In the genomic region with DNA sequence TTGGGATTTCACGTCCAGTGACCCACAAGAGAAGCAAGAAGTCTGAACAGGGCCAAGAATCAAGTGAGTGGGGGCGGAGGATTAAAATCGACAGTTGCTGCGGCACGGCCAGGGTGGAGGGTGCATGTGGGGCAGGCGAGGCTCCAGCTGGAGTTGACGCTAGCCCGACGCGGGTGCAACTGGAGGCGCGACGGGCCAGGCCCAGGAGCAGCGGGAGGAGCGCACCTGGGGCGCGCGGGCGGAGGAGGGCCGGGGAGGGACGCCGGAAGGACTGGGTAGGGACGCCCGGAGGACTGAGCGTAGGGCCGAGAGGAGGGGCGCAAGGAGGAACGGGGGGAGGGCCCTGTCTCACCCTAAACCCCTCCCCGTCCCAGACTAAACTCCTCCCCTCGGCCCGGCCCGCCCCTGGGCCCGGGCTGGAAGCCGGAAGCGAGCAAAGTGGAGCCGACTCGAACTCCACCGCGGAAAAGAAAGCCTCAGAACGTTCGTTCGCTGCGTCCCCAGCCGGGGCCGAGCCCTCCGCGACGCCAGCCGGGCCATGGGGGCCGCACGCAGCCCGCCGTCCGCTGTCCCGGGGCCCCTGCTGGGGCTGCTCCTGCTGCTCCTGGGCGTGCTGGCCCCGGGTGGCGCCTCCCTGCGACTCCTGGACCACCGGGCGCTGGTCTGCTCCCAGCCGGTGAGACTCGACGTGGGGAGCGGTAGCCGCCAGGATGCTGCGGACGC, we compare ENCODE assay signal across 1 cellular context.
TF ChIP-seq lines count a peak whose summit lies in the region.

A gene with protein sequence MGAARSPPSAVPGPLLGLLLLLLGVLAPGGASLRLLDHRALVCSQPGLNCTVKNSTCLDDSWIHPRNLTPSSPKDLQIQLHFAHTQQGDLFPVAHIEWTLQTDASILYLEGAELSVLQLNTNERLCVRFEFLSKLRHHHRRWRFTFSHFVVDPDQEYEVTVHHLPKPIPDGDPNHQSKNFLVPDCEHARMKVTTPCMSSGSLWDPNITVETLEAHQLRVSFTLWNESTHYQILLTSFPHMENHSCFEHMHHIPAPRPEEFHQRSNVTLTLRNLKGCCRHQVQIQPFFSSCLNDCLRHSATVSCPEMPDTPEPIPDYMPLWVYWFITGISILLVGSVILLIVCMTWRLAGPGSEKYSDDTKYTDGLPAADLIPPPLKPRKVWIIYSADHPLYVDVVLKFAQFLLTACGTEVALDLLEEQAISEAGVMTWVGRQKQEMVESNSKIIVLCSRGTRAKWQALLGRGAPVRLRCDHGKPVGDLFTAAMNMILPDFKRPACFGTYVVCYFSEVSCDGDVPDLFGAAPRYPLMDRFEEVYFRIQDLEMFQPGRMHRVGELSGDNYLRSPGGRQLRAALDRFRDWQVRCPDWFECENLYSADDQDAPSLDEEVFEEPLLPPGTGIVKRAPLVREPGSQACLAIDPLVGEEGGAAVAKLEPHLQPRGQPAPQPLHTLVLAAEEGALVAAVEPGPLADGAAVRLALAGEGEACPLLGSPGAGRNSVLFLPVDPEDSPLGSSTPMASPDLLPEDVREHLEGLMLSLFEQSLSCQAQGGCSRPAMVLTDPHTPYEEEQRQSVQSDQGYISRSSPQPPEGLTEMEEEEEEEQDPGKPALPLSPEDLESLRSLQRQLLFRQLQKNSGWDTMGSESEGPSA (plus strand): TSS at position 447 of the 723 bp plus-strand sequence. CDS start 92 bp downstream, at position 539.

TF ChIP-seq in HepG2, 621 proteins besides CTCF, POLR2A, EP300 and RAD21 (continued from another document and continues in another):
- TF ChIP-seq, protein P1, sequence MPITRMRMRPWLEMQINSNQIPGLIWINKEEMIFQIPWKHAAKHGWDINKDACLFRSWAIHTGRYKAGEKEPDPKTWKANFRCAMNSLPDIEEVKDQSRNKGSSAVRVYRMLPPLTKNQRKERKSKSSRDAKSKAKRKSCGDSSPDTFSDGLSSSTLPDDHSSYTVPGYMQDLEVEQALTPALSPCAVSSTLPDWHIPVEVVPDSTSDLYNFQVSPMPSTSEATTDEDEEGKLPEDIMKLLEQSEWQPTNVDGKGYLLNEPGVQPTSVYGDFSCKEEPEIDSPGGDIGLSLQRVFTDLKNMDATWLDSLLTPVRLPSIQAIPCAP (CRISPR knock-in tag; IDR thresholded peaks at IDR 0.05; ENCODE audit: low read depth): no peak
- no peak for TF ChIP-seq ZNF33A (CRISPR knock-in tag; IDR thresholded peaks at IDR 0.05; ENCODE audit: borderline replicate concordance)
- peak; percentile 45 for TF ChIP-seq ASH2L (IDR thresholded peaks at IDR 0.05; ENCODE audit: insufficient read length, low read depth, low read length)
- TF ChIP-seq, protein P2, sequence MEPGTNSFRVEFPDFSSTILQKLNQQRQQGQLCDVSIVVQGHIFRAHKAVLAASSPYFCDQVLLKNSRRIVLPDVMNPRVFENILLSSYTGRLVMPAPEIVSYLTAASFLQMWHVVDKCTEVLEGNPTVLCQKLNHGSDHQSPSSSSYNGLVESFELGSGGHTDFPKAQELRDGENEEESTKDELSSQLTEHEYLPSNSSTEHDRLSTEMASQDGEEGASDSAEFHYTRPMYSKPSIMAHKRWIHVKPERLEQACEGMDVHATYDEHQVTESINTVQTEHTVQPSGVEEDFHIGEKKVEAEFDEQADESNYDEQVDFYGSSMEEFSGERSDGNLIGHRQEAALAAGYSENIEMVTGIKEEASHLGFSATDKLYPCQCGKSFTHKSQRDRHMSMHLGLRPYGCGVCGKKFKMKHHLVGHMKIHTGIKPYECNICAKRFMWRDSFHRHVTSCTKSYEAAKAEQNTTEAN (CRISPR knock-in tag; conservative IDR thresholded peaks at IDR 0.05): peak; percentile 31; the same call in 1 of the 2 replicates
- TF ChIP-seq, protein P3, sequence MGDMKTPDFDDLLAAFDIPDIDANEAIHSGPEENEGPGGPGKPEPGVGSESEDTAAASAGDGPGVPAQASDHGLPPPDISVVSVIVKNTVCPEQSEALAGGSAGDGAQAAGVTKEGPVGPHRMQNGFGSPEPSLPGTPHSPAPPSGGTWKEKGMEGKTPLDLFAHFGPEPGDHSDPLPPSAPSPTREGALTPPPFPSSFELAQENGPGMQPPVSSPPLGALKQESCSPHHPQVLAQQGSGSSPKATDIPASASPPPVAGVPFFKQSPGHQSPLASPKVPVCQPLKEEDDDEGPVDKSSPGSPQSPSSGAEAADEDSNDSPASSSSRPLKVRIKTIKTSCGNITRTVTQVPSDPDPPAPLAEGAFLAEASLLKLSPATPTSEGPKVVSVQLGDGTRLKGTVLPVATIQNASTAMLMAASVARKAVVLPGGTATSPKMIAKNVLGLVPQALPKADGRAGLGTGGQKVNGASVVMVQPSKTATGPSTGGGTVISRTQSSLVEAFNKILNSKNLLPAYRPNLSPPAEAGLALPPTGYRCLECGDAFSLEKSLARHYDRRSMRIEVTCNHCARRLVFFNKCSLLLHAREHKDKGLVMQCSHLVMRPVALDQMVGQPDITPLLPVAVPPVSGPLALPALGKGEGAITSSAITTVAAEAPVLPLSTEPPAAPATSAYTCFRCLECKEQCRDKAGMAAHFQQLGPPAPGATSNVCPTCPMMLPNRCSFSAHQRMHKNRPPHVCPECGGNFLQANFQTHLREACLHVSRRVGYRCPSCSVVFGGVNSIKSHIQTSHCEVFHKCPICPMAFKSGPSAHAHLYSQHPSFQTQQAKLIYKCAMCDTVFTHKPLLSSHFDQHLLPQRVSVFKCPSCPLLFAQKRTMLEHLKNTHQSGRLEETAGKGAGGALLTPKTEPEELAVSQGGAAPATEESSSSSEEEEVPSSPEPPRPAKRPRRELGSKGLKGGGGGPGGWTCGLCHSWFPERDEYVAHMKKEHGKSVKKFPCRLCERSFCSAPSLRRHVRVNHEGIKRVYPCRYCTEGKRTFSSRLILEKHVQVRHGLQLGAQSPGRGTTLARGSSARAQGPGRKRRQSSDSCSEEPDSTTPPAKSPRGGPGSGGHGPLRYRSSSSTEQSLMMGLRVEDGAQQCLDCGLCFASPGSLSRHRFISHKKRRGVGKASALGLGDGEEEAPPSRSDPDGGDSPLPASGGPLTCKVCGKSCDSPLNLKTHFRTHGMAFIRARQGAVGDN (CRISPR knock-in tag; IDR thresholded peaks at IDR 0.05): peak; percentile 77
- peak; percentile 81; the same call in 1 of the 2 replicates for TF ChIP-seq KDM2A (CRISPR knock-in tag; IDR thresholded peaks at IDR 0.05; ENCODE audit: borderline replicate concordance, low read depth)
- no peak for TF ChIP-seq NCOR1 (IDR thresholded peaks at IDR 0.05; ENCODE audit: borderline replicate concordance, low read length)
- TF ChIP-seq MATR3 (CRISPR knock-in tag; IDR thresholded peaks at IDR 0.05): no peak
- TF ChIP-seq, protein P4, sequence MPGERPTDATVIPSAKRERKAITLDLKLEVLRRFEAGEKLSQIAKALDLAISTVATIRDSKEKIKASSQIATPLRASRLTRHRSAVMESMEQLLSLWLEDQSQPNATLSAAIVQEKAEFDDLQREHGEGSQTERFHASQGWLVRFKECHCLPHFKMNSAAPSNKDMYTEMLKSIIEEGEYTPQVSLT (CRISPR knock-in tag; IDR thresholded peaks at IDR 0.05; ENCODE audit: borderline replicate concordance, low read depth): no peak
- no peak for TF ChIP-seq TEAD2 (CRISPR knock-in tag; IDR thresholded peaks at IDR 0.05)
- TF ChIP-seq, protein P5, sequence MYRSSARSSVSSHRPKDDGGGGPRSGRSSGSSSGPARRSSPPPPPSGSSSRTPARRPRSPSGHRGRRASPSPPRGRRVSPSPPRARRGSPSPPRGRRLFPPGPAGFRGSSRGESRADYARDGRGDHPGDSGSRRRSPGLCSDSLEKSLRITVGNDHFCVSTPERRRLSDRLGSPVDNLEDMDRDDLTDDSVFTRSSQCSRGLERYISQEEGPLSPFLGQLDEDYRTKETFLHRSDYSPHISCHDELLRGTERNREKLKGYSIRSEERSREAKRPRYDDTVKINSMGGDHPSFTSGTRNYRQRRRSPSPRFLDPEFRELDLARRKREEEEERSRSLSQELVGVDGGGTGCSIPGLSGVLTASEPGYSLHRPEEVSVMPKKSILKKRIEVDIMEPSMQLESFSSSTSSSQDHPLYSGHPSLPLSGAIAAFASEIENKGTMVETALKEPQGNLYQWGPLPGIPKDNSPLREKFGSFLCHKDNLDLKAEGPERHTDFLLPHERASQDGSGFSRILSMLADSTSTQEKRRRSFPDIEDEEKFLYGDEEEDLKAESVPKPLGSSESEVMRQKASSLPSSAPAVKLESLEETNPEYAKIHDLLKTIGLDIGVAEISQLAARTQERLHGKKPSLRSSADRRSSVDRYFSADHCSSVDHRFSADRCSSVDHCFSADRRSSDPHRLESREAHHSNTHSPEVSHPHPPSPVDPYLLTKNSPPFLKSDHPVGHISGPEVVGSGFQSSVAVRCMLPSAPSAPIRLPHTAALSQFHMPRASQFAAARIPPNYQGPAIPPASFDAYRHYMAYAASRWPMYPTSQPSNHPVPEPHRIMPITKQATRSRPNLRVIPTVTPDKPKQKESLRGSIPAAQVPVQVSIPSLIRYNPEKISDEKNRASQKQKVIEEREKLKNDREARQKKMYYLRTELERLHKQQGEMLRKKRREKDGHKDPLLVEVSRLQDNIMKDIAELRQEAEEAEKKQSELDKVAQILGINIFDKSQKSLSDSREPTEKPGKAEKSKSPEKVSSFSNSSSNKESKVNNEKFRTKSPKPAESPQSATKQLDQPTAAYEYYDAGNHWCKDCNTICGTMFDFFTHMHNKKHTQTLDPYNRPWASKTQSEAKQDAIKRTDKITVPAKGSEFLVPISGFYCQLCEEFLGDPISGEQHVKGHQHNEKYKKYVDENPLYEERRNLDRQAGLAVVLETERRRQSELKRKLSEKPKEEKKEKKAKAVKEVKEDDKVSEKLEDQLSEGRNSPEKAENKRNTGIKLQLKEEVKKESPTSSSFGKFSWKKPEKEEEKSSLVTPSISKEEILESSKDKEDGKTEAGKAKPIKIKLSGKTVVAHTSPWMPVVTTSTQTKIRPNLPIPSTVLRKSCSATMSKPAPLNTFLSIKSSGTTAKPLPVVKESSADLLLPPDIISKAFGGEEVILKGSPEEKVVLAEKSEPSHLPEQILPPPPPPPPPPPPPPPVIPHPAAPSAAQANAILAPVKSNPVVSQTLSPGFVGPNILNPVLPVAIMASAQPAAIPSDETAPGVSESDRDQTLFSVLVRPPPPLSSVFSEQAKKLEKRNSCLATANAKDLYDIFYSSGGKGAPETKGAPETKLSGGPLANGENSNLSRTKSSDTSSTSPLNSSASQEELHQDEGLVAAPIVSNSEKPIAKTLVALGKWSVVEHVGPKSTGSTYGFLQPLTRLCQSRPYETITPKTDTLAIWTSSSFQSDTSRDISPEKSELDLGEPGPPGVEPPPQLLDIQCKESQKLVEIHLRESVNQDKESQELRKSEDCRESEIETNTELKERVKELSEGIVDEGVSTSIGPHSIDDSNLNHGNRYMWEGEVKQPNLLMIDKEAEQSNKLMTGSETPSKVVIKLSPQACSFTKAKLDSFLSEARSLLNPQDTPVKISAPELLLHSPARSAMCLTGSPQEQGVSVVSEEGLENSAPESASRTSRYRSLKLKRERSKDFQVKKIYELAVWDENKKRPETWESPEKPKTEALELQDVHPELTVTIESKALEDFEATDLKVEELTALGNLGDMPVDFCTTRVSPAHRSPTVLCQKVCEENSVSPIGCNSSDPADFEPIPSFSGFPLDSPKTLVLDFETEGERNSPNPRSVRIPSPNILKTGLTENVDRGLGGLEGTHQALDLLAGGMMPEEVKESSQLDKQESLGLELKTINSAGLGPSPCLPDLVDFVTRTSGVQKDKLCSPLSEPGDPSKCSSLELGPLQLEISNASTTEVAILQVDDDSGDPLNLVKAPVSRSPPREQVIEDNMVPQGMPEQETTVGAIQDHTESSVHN (CRISPR knock-in tag; IDR thresholded peaks at IDR 0.05): no peak
- TF ChIP-seq, protein P6, sequence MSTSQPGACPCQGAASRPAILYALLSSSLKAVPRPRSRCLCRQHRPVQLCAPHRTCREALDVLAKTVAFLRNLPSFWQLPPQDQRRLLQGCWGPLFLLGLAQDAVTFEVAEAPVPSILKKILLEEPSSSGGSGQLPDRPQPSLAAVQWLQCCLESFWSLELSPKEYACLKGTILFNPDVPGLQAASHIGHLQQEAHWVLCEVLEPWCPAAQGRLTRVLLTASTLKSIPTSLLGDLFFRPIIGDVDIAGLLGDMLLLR (CRISPR knock-in tag; IDR thresholded peaks at IDR 0.05): 0 out of 2 replicates have a peak, but pooled peaks have one; percentile 15
- TF ChIP-seq ZFY (CRISPR knock-in tag; IDR thresholded peaks at IDR 0.05): peak; percentile 80
- TF ChIP-seq ZNF766 (CRISPR knock-in tag; IDR thresholded peaks at IDR 0.05; ENCODE audit: borderline replicate concordance): no peak
- TF ChIP-seq, protein P7, sequence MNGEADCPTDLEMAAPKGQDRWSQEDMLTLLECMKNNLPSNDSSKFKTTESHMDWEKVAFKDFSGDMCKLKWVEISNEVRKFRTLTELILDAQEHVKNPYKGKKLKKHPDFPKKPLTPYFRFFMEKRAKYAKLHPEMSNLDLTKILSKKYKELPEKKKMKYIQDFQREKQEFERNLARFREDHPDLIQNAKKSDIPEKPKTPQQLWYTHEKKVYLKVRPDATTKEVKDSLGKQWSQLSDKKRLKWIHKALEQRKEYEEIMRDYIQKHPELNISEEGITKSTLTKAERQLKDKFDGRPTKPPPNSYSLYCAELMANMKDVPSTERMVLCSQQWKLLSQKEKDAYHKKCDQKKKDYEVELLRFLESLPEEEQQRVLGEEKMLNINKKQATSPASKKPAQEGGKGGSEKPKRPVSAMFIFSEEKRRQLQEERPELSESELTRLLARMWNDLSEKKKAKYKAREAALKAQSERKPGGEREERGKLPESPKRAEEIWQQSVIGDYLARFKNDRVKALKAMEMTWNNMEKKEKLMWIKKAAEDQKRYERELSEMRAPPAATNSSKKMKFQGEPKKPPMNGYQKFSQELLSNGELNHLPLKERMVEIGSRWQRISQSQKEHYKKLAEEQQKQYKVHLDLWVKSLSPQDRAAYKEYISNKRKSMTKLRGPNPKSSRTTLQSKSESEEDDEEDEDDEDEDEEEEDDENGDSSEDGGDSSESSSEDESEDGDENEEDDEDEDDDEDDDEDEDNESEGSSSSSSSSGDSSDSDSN (CRISPR knock-in tag; IDR thresholded peaks at IDR 0.05): peak; percentile 75
- TF ChIP-seq, protein P8, sequence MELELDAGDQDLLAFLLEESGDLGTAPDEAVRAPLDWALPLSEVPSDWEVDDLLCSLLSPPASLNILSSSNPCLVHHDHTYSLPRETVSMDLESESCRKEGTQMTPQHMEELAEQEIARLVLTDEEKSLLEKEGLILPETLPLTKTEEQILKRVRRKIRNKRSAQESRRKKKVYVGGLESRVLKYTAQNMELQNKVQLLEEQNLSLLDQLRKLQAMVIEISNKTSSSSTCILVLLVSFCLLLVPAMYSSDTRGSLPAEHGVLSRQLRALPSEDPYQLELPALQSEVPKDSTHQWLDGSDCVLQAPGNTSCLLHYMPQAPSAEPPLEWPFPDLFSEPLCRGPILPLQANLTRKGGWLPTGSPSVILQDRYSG (CRISPR knock-in tag; IDR thresholded peaks at IDR 0.05): no peak
- 0 out of 2 replicates have a peak, but pooled peaks have one; percentile 27 for TF ChIP-seq ZNF788 (CRISPR knock-in tag; IDR thresholded peaks at IDR 0.05; ENCODE audit: borderline replicate concordance)
- TF ChIP-seq, protein P9, sequence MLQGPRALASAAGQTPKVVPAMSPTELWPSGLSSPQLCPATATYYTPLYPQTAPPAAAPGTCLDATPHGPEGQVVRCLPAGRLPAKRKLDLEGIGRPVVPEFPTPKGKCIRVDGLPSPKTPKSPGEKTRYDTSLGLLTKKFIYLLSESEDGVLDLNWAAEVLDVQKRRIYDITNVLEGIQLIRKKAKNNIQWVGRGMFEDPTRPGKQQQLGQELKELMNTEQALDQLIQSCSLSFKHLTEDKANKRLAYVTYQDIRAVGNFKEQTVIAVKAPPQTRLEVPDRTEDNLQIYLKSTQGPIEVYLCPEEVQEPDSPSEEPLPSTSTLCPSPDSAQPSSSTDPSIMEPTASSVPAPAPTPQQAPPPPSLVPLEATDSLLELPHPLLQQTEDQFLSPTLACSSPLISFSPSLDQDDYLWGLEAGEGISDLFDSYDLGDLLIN (CRISPR knock-in tag; IDR thresholded peaks at IDR 0.05; ENCODE audit: borderline replicate concordance): 0 out of 2 replicates have a peak, but pooled peaks have one; percentile 15
- peak; percentile 42; the same call in 1 of the 2 replicates for TF ChIP-seq CCDC6 (CRISPR knock-in tag; IDR thresholded peaks at IDR 0.05)
- TF ChIP-seq ELF1 (CRISPR knock-in tag; IDR thresholded peaks at IDR 0.05): peak; percentile 80
- no peak for TF ChIP-seq ISL2 (CRISPR knock-in tag; IDR thresholded peaks at IDR 0.05)
- TF ChIP-seq KDM5B (CRISPR knock-in tag; IDR thresholded peaks at IDR 0.05; ENCODE audit: borderline replicate concordance): peak; percentile 48; the same call in 1 of the 2 replicates
- no peak for TF ChIP-seq GFI1 (CRISPR knock-in tag; IDR thresholded peaks at IDR 0.05; ENCODE audit: borderline replicate concordance)
